ENCODE assay signal across 13 cellular contexts in the genomic region with DNA sequence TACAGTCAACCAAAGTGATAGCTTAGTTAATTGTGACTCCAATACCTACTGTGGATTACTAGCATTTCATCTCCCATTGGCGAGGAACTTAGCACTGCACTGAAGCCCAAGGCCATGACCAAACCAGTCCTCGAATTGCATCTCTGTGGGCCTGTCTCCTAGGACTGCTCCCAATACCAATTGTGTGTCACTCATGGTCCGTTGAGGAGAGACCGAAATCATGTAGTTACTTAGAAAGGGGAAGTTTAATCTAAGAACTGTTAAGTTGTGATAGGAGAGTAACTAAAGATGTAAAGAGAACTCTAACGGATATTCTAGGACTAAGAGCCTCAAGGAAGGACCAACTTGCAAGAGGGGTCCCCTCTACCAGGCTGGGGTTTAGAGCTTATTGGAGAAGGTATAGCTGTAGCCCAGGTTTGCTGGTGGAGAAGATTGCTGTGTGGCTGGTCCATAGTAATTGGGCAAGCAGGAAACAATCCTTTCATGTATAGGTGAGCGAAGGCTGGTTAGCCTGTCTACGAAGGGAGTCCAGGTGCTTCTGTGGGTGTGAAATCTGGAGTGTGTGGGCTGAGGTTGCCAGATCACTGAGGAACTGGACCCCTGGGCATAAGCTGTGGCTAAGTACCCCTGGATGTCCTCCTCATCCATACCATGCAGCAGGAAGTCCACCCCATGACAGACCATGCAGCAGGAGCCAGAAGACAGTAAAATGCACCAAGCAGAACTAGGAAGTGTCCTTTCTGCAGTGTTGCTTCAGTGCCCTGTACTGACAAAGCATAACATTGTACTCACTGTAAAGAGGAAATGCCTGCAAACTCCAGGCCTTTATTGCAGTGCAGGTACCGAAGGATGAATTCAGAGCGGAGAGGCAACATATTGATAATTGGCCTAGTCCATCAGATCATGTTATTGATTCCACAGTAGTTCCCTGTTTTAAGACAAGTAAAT. TPM values are rescaled to one million over a fixed set of nuclear protein-coding genes. Genes with fewer than 3 reads are reported as not detected.
A peak's percentile ranks its signal among the peaks of the same experiment; 100 is the strongest.
DNase-seq lines count a peak whose midpoint lies in the region; ATAC-seq and TF ChIP-seq lines count a peak whose summit lies in the region.
"Had no signal": no experiment of that assay in that cellular context is flagged by ENCODE, and none has a peak within 500 bp of the region (broad histone marks: within the 10 kb centered on the region; RNA-seq: fewer than 3 reads in every experiment).

No MANE protein-coding gene starts in this region.

- peak overlapping the region; percentile 27; the same call in 1 of the 2 replicates for H3K4me2 ChIP-seq in OCI-LY1 (ENCODE audit: low read length)

- H3K79me2 ChIP-seq in OCI-LY1 (ENCODE audit: insufficient read depth, low read length) = peaks cover 47% of the 10 kb centered on the region

- H2AFZ ChIP-seq in OCI-LY1 (ENCODE audit: low read length) = no peak overlapping the region

- no peaks in the 10 kb centered on the region for H4K20me1 ChIP-seq in OCI-LY1 (ENCODE audit: insufficient read depth, low read length)

- peaks cover 0 to 39% (median 8%) of the 10 kb centered on the region in 12 donors for H3K4me1 ChIP-seq in heart left ventricle
- peaks cover 26% of the 10 kb centered on the region for H3K4me1 ChIP-seq in left ventricle myocardium inferior
- peaks cover 27% of the 10 kb centered on the region for H3K4me1 ChIP-seq in OCI-LY1 (ENCODE audit: insufficient read depth, low read length, severe bottlenecking)
- peaks cover 0 to 2% of the 10 kb centered on the region in 2 donors for H3K4me1 ChIP-seq in aorta (ENCODE audit: control insufficient read depth in 1 of 2, insufficient read depth in 2 of 2, low read length in 2 of 2)
- H3K4me1 ChIP-seq: testis had no signal

- no peaks in the 10 kb centered on the region for H3F3A ChIP-seq in OCI-LY1 (ENCODE audit: insufficient read depth, low read length)

- H3K9me2 ChIP-seq in OCI-LY1 (ENCODE audit: low read depth, low read length) = no peaks in the 10 kb centered on the region

- H3K9ac ChIP-seq in OCI-LY1 (ENCODE audit: low read length) = no peak overlapping the region; the same call in 1 of the 2 replicates

- WGBS in heart left ventricle, 4 donors = 87 to 93% (median 91%) methylated on average over 9 of the region's 9 CpGs
- WGBS in aorta, 2 donors = 97% methylated on average over 9 of the region's 9 CpGs

- H3K27me3 ChIP-seq in heart left ventricle = no peaks in the 10 kb centered on the region
- no peaks in the 10 kb centered on the region for H3K27me3 ChIP-seq in left ventricle myocardium inferior (ENCODE audit: low read depth)
- no peaks in the 10 kb centered on the region for H3K27me3 ChIP-seq in OCI-LY1 (ENCODE audit: insufficient read depth, low read length)
- no peaks in the 10 kb centered on the region for H3K27me3 ChIP-seq in aorta (ENCODE audit: control insufficient read depth in 1 of 2, insufficient read depth in 2 of 2, low read length in 1 of 2)
- H3K27me3 ChIP-seq: testis had no signal

- intact Hi-C loops in heart left ventricle (cut with DNase I) (no loop called here), left ventricle myocardium inferior (cut with micrococcal nuclease) (no loop called here), left ventricle myocardium superior (cut with micrococcal nuclease) (no loop called here), aorta (cut with DNase I) (no loop called here)

- peak overlapping the region in 1 of 12 donors; percentile 61 for H3K27ac ChIP-seq in heart left ventricle
- H3K27ac ChIP-seq in left ventricle myocardium inferior (replicated peaks) = no peak overlapping the region
- H3K27ac ChIP-seq in OCI-LY1 (ENCODE audit: low read depth, low read length, poor library complexity, severe bottlenecking) = peak overlapping the region; percentile 68
- H3K27ac ChIP-seq in aorta (ENCODE audit: low read depth in 1 of 2, low read length in 2 of 2) = no peak overlapping the region
- H3K27ac ChIP-seq: psoas muscle, testis had no signal

- DNase-seq in heart left ventricle (no peak), left ventricle myocardium inferior (no peak), left ventricle myocardium superior (no peak), aorta (no peak), NCI-H510A (lab: John Stamatoyannopoulos, UW) (no peak)
- DNase-seq: H7, NCI-H446, psoas muscle, RPMI8226, testis had no signal

- no peak for TF ChIP-seq POLR2A in heart left ventricle (IDR thresholded peaks at IDR 0.05)

- no peak overlapping the region for H3K4me3 ChIP-seq in heart left ventricle
- no peak overlapping the region for H3K4me3 ChIP-seq in left ventricle myocardium inferior
- no peak overlapping the region for H3K4me3 ChIP-seq in OCI-LY1 (ENCODE audit: low read depth, low read length, poor library complexity, severe bottlenecking)
- no peak overlapping the region for H3K4me3 ChIP-seq in aorta (ENCODE audit: low read length in 2 of 2)
- H3K4me3 ChIP-seq: psoas muscle, testis had no signal

- peaks cover 0 to 36% (median 30%) of the 10 kb centered on the region in 9 donors for H3K36me3 ChIP-seq in heart left ventricle
- H3K36me3 ChIP-seq in left ventricle myocardium inferior = peaks cover 35% of the 10 kb centered on the region
- H3K36me3 ChIP-seq in OCI-LY1 (ENCODE audit: insufficient read depth, low read length) = peaks cover 33% of the 10 kb centered on the region
- H3K36me3 ChIP-seq in aorta (ENCODE audit: control insufficient read depth in 1 of 2, insufficient read depth in 2 of 2, low read length in 1 of 2) = peaks cover 0 to 1% of the 10 kb centered on the region in 2 donors

- no peak for TF ChIP-seq CTCF in heart left ventricle (IDR thresholded peaks at IDR 0.05)
- TF ChIP-seq CTCF in left ventricle myocardium inferior (IDR thresholded peaks at IDR 0.05; ENCODE audit: borderline replicate concordance) = no peak
- TF ChIP-seq CTCF in OCI-LY1 (IDR thresholded peaks at IDR 0.05; ENCODE audit: low read length) = no peak

- ATAC-seq in heart left ventricle (peak in 3 of 4 donors; percentile 22 to 79 (median 41)), left ventricle myocardium superior (peak; percentile 57), aorta (ENCODE audit: low FRiP score) (peak; percentile 50), HG03045 (IDR thresholded peaks at IDR 0.05; ENCODE audit: unreplicated experiment) (no peak), GM18517 (IDR thresholded peaks at IDR 0.05; ENCODE audit: unreplicated experiment) (no peak)

- H3K9me3 ChIP-seq in heart left ventricle (peaks cover 0 to 2% (median 0%) of the 10 kb centered on the region in 12 donors), left ventricle myocardium inferior (replicated peaks) (peaks cover under 1% of the 10 kb centered on the region), OCI-LY1 (ENCODE audit: low read length) (peaks cover 3% of the 10 kb centered on the region; the same call in 1 of the 2 replicates), aorta (ENCODE audit: control insufficient read depth, low read length) (no peaks in the 10 kb centered on the region)
- H3K9me3 ChIP-seq: psoas muscle, testis had no signal

RNA-seq across cellular contexts. Expression of gene DNAJC3, which starts 30.8 kb away (rescaled TPM):
- total RNA-seq in heart left ventricle = 10 to 100 TPM; 23.5 to 43.9 (median 33.7) TPM
- 10 to 100 TPM in 1 of 2 donors, 1 to 10 TPM in 1; 8.7 to 33.7 TPM for polyA plus RNA-seq in heart left ventricle
- 31.5 TPM for total RNA-seq in left ventricle myocardium inferior
- total RNA-seq in left ventricle myocardium superior = 31.7 TPM
- total RNA-seq in aorta = 10 to 100 TPM; 57.8 to 60.3 TPM
- 10 to 100 TPM; 11.8 to 19.0 TPM for polyA plus RNA-seq in aorta

Comparison
In these comparisons a context has a peak if more than half of its experiments do, and no peak if none do; other contexts are left out.
1. ATAC-seq: peak in heart left ventricle (3 of 4), left ventricle myocardium superior (single experiment) and aorta (single experiment); none in HG03045 (single experiment) and GM18517 (single experiment).